ENCODE assay signal across 27 cellular contexts in the genomic region with DNA sequence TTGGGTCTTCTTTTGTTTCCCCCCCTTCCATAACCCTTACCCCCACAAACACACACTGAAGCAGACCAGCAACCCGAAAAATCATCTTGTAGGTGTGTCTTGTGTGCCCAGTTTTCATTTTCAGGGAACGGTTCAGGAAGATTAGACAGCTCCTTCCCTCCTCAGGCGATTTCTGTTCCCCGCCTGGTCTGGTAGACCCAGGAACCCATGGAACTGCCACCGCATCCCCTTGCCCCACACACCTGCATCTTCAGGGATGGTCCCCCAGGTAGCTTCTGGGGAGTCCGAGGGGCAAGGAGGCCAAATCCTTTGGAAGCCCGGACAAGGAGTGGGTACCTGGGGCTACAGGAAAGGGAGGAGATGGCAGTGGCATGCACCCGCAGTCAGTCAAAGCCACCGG. TPM values are rescaled to one million over a fixed set of nuclear protein-coding genes. Genes with fewer than 3 reads are reported as not detected.
DNase-seq lines count a peak whose midpoint lies in the region; ATAC-seq, FAIRE-seq and TF ChIP-seq lines count a peak whose summit lies in the region.
"Had no signal": no experiment of that assay in that cellular context is flagged by ENCODE, and none has a peak within 500 bp of the region (broad histone marks: within the 10 kb centered on the region; RNA-seq: fewer than 3 reads in every experiment).

No MANE protein-coding gene starts in this region.

- no peak overlapping the region for H2AFZ ChIP-seq in endothelial cell of umbilical vein (ENCODE audit: low read depth, low read length)
- H2AFZ ChIP-seq: GM23248, PC-9 had no signal

- H3K9ac ChIP-seq in endothelial cell of umbilical vein (replicated peaks; ENCODE audit: extremely low read depth, insufficient read depth, low read length) = no peak overlapping the region
- H3K9ac ChIP-seq: BLaER1 treated with 17β-estradiol and CSF1 and Interleukin-3, amounts not matched to agents 10 nM and 100 nM; GM23248 had no signal

- BruUV-seq in endothelial cell of umbilical vein (replicated peaks; lab: Mats Ljungman, UMichigan) = no TSS peak

- H3K4me3 ChIP-seq in endothelial cell of umbilical vein (replicated peaks in 1 of 3; ENCODE audit: insufficient read depth in 1 of 3, low read depth in 1 of 3, low read length in 3 of 3) = no peak overlapping the region
- H3K4me3 ChIP-seq: A549; BLaER1 treated with 17β-estradiol and CSF1 and Interleukin-3, amounts not matched to agents 10 nM and 100 nM; GM23248; K562; PC-9; SJCRH30 had no signal

- H3K36me3 ChIP-seq in endothelial cell of umbilical vein (ENCODE audit: control insufficient read depth in 2 of 2, extremely low read depth in 1 of 2, insufficient read depth in 2 of 2, low read length in 2 of 2) = no peaks in the 10 kb centered on the region
- H3K36me3 ChIP-seq: BLaER1 treated with 17β-estradiol and CSF1 and Interleukin-3, amounts not matched to agents 10 nM and 100 nM had no signal

- H4K20me1 ChIP-seq in endothelial cell of umbilical vein (replicated peaks; ENCODE audit: control insufficient read depth, extremely low read depth, insufficient read depth, low read length) = peaks cover 2% of the 10 kb centered on the region

- CTCF ChIA-PET in GM10248 (lab: Yijun Ruan, JAX) (interaction anchor here (2.6 kb wide), 1 partner anchor 42 kb away, joined by 12 read pairs; no protein-coding TSS in a partner anchor), endothelial cell of umbilical vein (lab: Charles Lee) (no interaction called here), T-cell (lab: Charles Lee) (no interaction called here)

- no peak overlapping the region for H3K4me3 Mint-ChIP-seq in osteocyte (ENCODE audit: unreplicated experiment)
- no peak overlapping the region for H3K4me3 Mint-ChIP-seq in T-cell
- H3K4me3 Mint-ChIP-seq: CD8-positive, alpha-beta T cell had no signal

- in situ Hi-C loops in GM13976 (cut with MboI; ENCODE audit: low sequenced_read_pairs, unreplicated experiment) = no loop called here

- H3K27ac Mint-ChIP-seq in osteocyte (ENCODE audit: unreplicated experiment) = no peak overlapping the region
- no peak overlapping the region for H3K27ac Mint-ChIP-seq in T-cell
- H3K27ac Mint-ChIP-seq: CD8-positive, alpha-beta T cell had no signal

- ATAC-seq in T-cell (replicated peaks in 1 of 4) = no peak
- ATAC-seq: A549; CD8-positive, alpha-beta T cell; K562; Right ventricle myocardium inferior; SK-N-SH treated with all-trans-retinoic acid at 6 μM for 48 hours had no signal

- H3K9me3 Mint-ChIP-seq in osteocyte (ENCODE audit: unreplicated experiment) = no peaks in the 10 kb centered on the region
- no peaks in the 10 kb centered on the region for H3K9me3 Mint-ChIP-seq in T-cell
- H3K9me3 Mint-ChIP-seq: CD8-positive, alpha-beta T cell had no signal

- no peaks in the 10 kb centered on the region for H3K27me3 Mint-ChIP-seq in osteocyte (ENCODE audit: unreplicated experiment)
- H3K27me3 Mint-ChIP-seq in T-cell = peaks cover 67 to 80% of the 10 kb centered on the region in 2 donors

- FAIRE-seq in endothelial cell of umbilical vein (lab: Jason Lieb, UNC) = no peak
- FAIRE-seq: A549, G401.6, GM12891, HTR-8/SVneo, K562 had no signal

- H3K4me1 ChIP-seq in endothelial cell of umbilical vein (ENCODE audit: control insufficient read depth, extremely low read depth, insufficient read depth, low read length) = peaks cover 7% of the 10 kb centered on the region

- no peaks in the 10 kb centered on the region for H3K79me2 ChIP-seq in endothelial cell of umbilical vein (ENCODE audit: control insufficient read depth, insufficient read depth, low read length)

- H3K27ac ChIP-seq in endothelial cell of umbilical vein (ENCODE audit: insufficient read depth, low read depth, low read length) = no peak overlapping the region
- H3K27ac ChIP-seq: A549; BLaER1 treated with 17β-estradiol and CSF1 and Interleukin-3, amounts not matched to agents 10 nM and 100 nM; GM23248; PC-9; SJCRH30 had no signal

- no peak overlapping the region for H3K4me2 ChIP-seq in endothelial cell of umbilical vein (ENCODE audit: insufficient read depth, low read length)
- H3K4me2 ChIP-seq: A549; BLaER1 treated with 17β-estradiol and CSF1 and Interleukin-3, amounts not matched to agents 10 nM and 100 nM; PC-9 had no signal

- H3K9me1 ChIP-seq in endothelial cell of umbilical vein (replicated peaks; ENCODE audit: control insufficient read depth, extremely low read depth, insufficient read depth, low read length) = no peaks in the 10 kb centered on the region

- no peaks in the 10 kb centered on the region for H3K36me3 Mint-ChIP-seq in osteocyte (ENCODE audit: unreplicated experiment)
- no peaks in the 10 kb centered on the region for H3K36me3 Mint-ChIP-seq in T-cell
- H3K36me3 Mint-ChIP-seq: CD8-positive, alpha-beta T cell had no signal

- no peak for TF ChIP-seq POLR2A in endothelial cell of umbilical vein (IDR thresholded peaks at IDR 0.05; ENCODE audit: low read depth, low read length)

- POLR2A ChIA-PET in GM10248 (lab: Yijun Ruan, JAX) = no interaction called here
- POLR2A ChIA-PET in endothelial cell of umbilical vein (lab: Charles Lee) = no interaction called here
- POLR2A ChIA-PET in T-cell (lab: Charles Lee) = interaction anchor here in 1 of 2 donors (0.6 kb wide), 1 partner anchor 735 kb away, joined by 3 read pairs; no protein-coding TSS in a partner anchor

- intact Hi-C loops in endothelial cell of umbilical vein (cut with micrococcal nuclease) = no loop called here

- H3K4me1 Mint-ChIP-seq in osteocyte (ENCODE audit: unreplicated experiment) = peaks cover 32% of the 10 kb centered on the region
- peaks cover 26 to 34% (median 28%) of the 10 kb centered on the region in 3 donors for H3K4me1 Mint-ChIP-seq in T-cell

- peaks cover 64 to 96% of the 10 kb centered on the region in 2 experiments for H3K27me3 ChIP-seq in endothelial cell of umbilical vein (ENCODE audit: control insufficient read depth in 2 of 2, insufficient read depth in 2 of 2, low read length in 2 of 2)
- H3K27me3 ChIP-seq: SJCRH30 had no signal

- no peak for TF ChIP-seq CTCF in GM10248 (IDR thresholded peaks at IDR 0.05; ENCODE audit: control extremely low read depth, extremely low read depth, low read depth, missing control alignments)
- no peak for TF ChIP-seq CTCF in GM13976 (IDR thresholded peaks at IDR 0.05; ENCODE audit: borderline replicate concordance, control extremely low read depth, extremely low read depth, insufficient read depth, missing control alignments)
- no peak for TF ChIP-seq CTCF in endothelial cell of umbilical vein (IDR thresholded peaks at IDR 0.05; ENCODE audit: extremely low read depth in 1 of 2, insufficient read depth in 1 of 2, low read depth in 1 of 2, low read length in 2 of 2)
- no peak for TF ChIP-seq CTCF in osteocyte (IDR thresholded peaks at IDR 0.05)

- DNase-seq in GM10248 (ENCODE audit: extremely low spot score) (peak; percentile 6), GM13976 (ENCODE audit: low spot score) (peak; percentile 3), endothelial cell of umbilical vein (ENCODE audit: low read depth, low spot score) (no peak), osteocyte (ENCODE audit: extremely low spot score, unreplicated experiment) (peak; percentile 69), NCI-H1436 (lab: John Stamatoyannopoulos, UW) (no peak), T-cell (no peak), C1 segment of cervical spinal cord (lab: John Stamatoyannopoulos, UW) (no peak)
- DNase-seq: AML-193, Caco-2, GM23248, HCEC 1CT, NCI-H1694, NCI-H2081, NCI-H2227 treated with DMSO at 0.1 percent for 48 hours, NCI-H526 treated with DMSO at 0.1 percent for 48 hours, PC-9, SJCRH30 had no signal

- dilution Hi-C loops in endothelial cell of umbilical vein (cut with MboI; ENCODE audit: extremely low pct_ligation_motif_present, low sequenced_read_pairs) = no loop called here

- H3K9me3 ChIP-seq in endothelial cell of umbilical vein (replicated peaks; ENCODE audit: control insufficient read depth, insufficient read depth, low read length) = no peaks in the 10 kb centered on the region
- H3K9me3 ChIP-seq: A549, Caco-2, SJCRH30 had no signal

TF ChIP-seq in endothelial cell of umbilical vein, 7 proteins besides CTCF, POLR2A, EP300 and RAD21:
- TF ChIP-seq JUN (IDR thresholded peaks at IDR 0.05; ENCODE audit: borderline replicate concordance, insufficient read depth, insufficient read length, low read depth) = no peak
- peak; percentile 57 for TF ChIP-seq EZH2 (IDR thresholded peaks at IDR 0.05; ENCODE audit: borderline replicate concordance, low read depth, low read length, severe bottlenecking)
TF ChIP-seq in endothelial cell of umbilical vein: peak in this region for 1.

RNA-seq across cellular contexts. Expression of a gene that starts 5.1 kb away (rescaled TPM):
- total RNA-seq in endothelial cell of umbilical vein = 0.28 TPM in 1 of 2 replicates, not detected in the other
- polyA plus RNA-seq in endothelial cell of umbilical vein = 0.57 and 0.89 TPM in 2 replicates
- 0.21 and 0.25 TPM in 2 replicates for polyA plus RNA-seq in endothelial cell of umbilical vein (2011; cell fraction: cytosol; rRNA removed)
- polyA plus RNA-seq in endothelial cell of umbilical vein (2011; cell fraction: nucleus; rRNA removed) = 0.95 and 1.2 TPM in 2 replicates
- 0.51 and 2.0 TPM in 2 replicates for polyA plus RNA-seq in endothelial cell of umbilical vein (2012)
- 0.15 TPM in 1 of 2 replicates, not detected in the other for polyA minus RNA-seq in endothelial cell of umbilical vein
- polyA minus RNA-seq in endothelial cell of umbilical vein (2011; cell fraction: cytosol; rRNA and poly(A)+ RNA removed) = not detected
- 0.38 and 0.67 TPM in 2 replicates for polyA minus RNA-seq in endothelial cell of umbilical vein (2011; cell fraction: nucleus; rRNA and poly(A)+ RNA removed)
- total RNA-seq in osteocyte = 5.9 and 8.3 TPM in 2 replicates
- not detected for total RNA-seq in T-cell
- total RNA-seq: CD8-positive, alpha-beta T cell; K562; MCF 10A; PC-9 had no signal
- polyA plus RNA-seq: K562 had no signal

RNA-seq across cellular contexts. Expression of a gene that starts 30.3 kb away (rescaled TPM):
- total RNA-seq in endothelial cell of umbilical vein (0.60 and 0.77 TPM in 2 replicates), osteocyte (6.3 and 6.5 TPM in 2 replicates), T-cell (not detected)
- 0.35 TPM in 1 of 2 replicates, not detected in the other for polyA plus RNA-seq in endothelial cell of umbilical vein
- not detected in 2 replicates for polyA plus RNA-seq in endothelial cell of umbilical vein (2011; cell fraction: cytosol; rRNA removed)
- polyA plus RNA-seq in endothelial cell of umbilical vein (2011; cell fraction: nucleus; rRNA removed) = 3.3 and 4.6 TPM in 2 replicates
- polyA plus RNA-seq in endothelial cell of umbilical vein (2012) = 0.46 and 1.1 TPM in 2 replicates
- 1.0 TPM in 1 of 2 replicates, not detected in the other for polyA minus RNA-seq in endothelial cell of umbilical vein
- not detected for polyA minus RNA-seq in endothelial cell of umbilical vein (2011; cell fraction: cytosol; rRNA and poly(A)+ RNA removed)
- 1.3 TPM in 1 of 2 replicates, not detected in the other for polyA minus RNA-seq in endothelial cell of umbilical vein (2011; cell fraction: nucleus; rRNA and poly(A)+ RNA removed)
- total RNA-seq: CD8-positive, alpha-beta T cell; GM23248; K562; MCF 10A; Right ventricle myocardium inferior had no signal
- polyA plus RNA-seq: K562 had no signal

Comparison
In these comparisons a context has a peak if more than half of its experiments do, and no peak if none do; other contexts are left out.
1. DNase-seq: peak in GM10248 (single experiment), GM13976 (single experiment) and osteocyte (single experiment); none in endothelial cell of umbilical vein (single experiment), NCI-H1436 (single experiment), T-cell (0 of 34) and C1 segment of cervical spinal cord (0 of 14).